1 cellular context compared by ENCODE assay signal in the genomic region with DNA sequence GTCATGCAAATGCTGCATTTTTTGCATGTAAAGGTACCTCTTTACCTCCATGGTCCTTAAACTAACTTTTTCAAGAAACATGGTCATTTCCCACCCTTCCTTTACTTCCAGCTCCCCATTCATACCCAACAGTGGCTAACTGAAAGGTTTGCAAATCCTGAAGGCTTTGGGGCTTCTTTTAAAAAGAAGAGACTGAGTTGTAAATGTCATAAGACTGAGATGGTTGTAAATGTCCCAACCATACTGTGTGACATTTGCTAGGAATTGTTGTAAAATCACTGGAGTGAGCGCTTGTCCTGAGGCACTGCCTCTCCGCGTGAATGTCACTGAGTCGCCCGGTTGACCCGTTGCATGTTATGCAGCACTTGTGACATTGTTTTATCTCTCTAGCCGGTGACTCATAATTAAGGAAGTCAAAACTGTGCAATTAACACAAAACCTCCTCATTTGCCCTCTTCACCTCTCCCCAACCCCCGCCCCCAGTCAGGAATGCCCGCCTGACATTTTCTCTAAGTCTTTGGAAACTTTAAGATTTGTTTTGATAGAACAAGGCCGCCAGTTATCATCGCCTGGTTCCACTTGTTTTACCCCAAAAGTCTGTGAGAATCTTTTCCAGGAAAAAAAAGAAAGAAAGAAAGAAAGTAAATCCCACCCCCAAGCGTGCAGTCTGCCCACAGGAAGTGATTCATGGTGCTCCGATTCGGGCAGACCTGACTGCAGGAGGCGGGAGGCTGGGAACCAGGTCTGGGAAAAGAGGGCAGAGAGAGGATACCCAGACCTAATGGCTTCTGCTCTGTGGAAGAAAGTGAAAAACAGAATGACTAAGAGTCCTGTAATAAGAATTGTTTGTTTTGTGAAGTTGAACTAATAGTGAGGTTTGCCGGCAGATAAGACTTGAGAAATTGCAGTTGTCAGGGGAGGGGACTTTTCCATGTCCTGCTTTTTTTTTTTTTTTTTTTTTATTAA.
TF ChIP-seq lines count a peak whose summit lies in the region.

No MANE protein-coding gene starts in this region.

TF ChIP-seq in HepG2, 621 proteins besides CTCF, POLR2A, EP300 and RAD21 (continued from another document and continues in another):
- TF ChIP-seq, protein P1, sequence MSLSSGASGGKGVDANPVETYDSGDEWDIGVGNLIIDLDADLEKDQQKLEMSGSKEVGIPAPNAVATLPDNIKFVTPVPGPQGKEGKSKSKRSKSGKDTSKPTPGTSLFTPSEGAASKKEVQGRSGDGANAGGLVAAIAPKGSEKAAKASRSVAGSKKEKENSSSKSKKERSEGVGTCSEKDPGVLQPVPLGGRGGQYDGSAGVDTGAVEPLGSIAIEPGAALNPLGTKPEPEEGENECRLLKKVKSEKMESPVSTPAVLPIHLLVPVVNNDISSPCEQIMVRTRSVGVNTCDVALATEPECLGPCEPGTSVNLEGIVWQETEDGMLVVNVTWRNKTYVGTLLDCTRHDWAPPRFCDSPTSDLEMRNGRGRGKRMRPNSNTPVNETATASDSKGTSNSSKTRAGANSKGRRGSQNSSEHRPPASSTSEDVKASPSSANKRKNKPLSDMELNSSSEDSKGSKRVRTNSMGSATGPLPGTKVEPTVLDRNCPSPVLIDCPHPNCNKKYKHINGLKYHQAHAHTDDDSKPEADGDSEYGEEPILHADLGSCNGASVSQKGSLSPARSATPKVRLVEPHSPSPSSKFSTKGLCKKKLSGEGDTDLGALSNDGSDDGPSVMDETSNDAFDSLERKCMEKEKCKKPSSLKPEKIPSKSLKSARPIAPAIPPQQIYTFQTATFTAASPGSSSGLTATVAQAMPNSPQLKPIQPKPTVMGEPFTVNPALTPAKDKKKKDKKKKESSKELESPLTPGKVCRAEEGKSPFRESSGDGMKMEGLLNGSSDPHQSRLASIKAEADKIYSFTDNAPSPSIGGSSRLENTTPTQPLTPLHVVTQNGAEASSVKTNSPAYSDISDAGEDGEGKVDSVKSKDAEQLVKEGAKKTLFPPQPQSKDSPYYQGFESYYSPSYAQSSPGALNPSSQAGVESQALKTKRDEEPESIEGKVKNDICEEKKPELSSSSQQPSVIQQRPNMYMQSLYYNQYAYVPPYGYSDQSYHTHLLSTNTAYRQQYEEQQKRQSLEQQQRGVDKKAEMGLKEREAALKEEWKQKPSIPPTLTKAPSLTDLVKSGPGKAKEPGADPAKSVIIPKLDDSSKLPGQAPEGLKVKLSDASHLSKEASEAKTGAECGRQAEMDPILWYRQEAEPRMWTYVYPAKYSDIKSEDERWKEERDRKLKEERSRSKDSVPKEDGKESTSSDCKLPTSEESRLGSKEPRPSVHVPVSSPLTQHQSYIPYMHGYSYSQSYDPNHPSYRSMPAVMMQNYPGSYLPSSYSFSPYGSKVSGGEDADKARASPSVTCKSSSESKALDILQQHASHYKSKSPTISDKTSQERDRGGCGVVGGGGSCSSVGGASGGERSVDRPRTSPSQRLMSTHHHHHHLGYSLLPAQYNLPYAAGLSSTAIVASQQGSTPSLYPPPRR (CRISPR knock-in tag; IDR thresholded peaks at IDR 0.05; ENCODE audit: borderline replicate concordance), result 0 out of 2 replicates have a peak, but pooled peaks have one; percentile 20
- TF ChIP-seq HDAC2 (CRISPR knock-in tag; IDR thresholded peaks at IDR 0.05) (peak; percentile 35; the same call in 1 of the 2 replicates), ZNF501 (CRISPR knock-in tag; IDR thresholded peaks at IDR 0.05) (peak; percentile 48; the same call in 1 of the 2 replicates), ZNF589 (CRISPR knock-in tag; conservative IDR thresholded peaks at IDR 0.05) (no peak), TEAD3 (CRISPR knock-in tag; optimal IDR thresholded peaks at IDR 0.05; ENCODE audit: borderline replicate concordance) (no peak), MED1 (CRISPR knock-in tag; IDR thresholded peaks at IDR 0.05) (0 out of 2 replicates have a peak, but pooled peaks have one; percentile 35), HDAC1 (CRISPR knock-in tag; IDR thresholded peaks at IDR 0.05) (0 out of 2 replicates have a peak, but pooled peaks have one; percentile 32), SOX5 (CRISPR knock-in tag; IDR thresholded peaks at IDR 0.05; ENCODE audit: borderline replicate concordance) (peak; percentile 66; the same call in 1 of the 2 replicates), NCOA2 (CRISPR knock-in tag; IDR thresholded peaks at IDR 0.05) (peak; percentile 35; the same call in 1 of the 2 replicates), HMG20A (CRISPR knock-in tag; IDR thresholded peaks at IDR 0.05; ENCODE audit: borderline replicate concordance) (peak; percentile 66), ZBTB38 (CRISPR knock-in tag; IDR thresholded peaks at IDR 0.05) (peak; percentile 38; the same call in 1 of the 2 replicates), KDM6A (CRISPR knock-in tag; IDR thresholded peaks at IDR 0.05; ENCODE audit: low read depth) (no peak), HNF4A (CRISPR knock-in tag; IDR thresholded peaks at IDR 0.05) (0 out of 2 replicates have a peak, but pooled peaks have one; percentile 11), ZNF446 (CRISPR knock-in tag; IDR thresholded peaks at IDR 0.05) (no peak), NR2C2 (CRISPR knock-in tag; IDR thresholded peaks at IDR 0.05; ENCODE audit: borderline replicate concordance) (peak; percentile 78), RXRA (CRISPR knock-in tag; IDR thresholded peaks at IDR 0.05) (peak; percentile 29; the same call in 1 of the 2 replicates), FOSL1 (CRISPR knock-in tag; IDR thresholded peaks at IDR 0.05; ENCODE audit: borderline replicate concordance) (peak; percentile 61), JUND (CRISPR knock-in tag; IDR thresholded peaks at IDR 0.05) (0 out of 2 replicates have a peak, but pooled peaks have one; percentile 27), ZMAT3 (CRISPR knock-in tag; conservative IDR thresholded peaks at IDR 0.05) (no peak), ETV5 (CRISPR knock-in tag; IDR thresholded peaks at IDR 0.05; ENCODE audit: borderline replicate concordance) (peak; percentile 93), SNRNP70 (IDR thresholded peaks at IDR 0.05; ENCODE audit: low read depth, low read length) (no peak), ZFP37 (CRISPR knock-in tag; IDR thresholded peaks at IDR 0.05; ENCODE audit: borderline replicate concordance) (0 out of 2 replicates have a peak, but pooled peaks have one; percentile 46), FOSL2 (CRISPR knock-in tag; IDR thresholded peaks at IDR 0.05) (peak; percentile 94), ZNF3 (CRISPR knock-in tag; IDR thresholded peaks at IDR 0.05) (no peak), PHF21A (CRISPR knock-in tag; IDR thresholded peaks at IDR 0.05) (peak; percentile 48), XBP1 (CRISPR knock-in tag; IDR thresholded peaks at IDR 0.05) (no peak), SAP130 (CRISPR knock-in tag; IDR thresholded peaks at IDR 0.05; ENCODE audit: low read depth) (peak; percentile 74), ZNF562 (CRISPR knock-in tag; IDR thresholded peaks at IDR 0.05; ENCODE audit: borderline replicate concordance) (no peak), FOXK2 (IDR thresholded peaks at IDR 0.05) (no peak), SP5 (CRISPR knock-in tag; IDR thresholded peaks at IDR 0.05; ENCODE audit: borderline replicate concordance, low read depth) (no peak; the same call in 1 of the 2 replicates), SMAD3 (CRISPR knock-in tag; IDR thresholded peaks at IDR 0.05) (no peak), SOX13 (IDR thresholded peaks at IDR 0.05) (no peak), SOX13 (CRISPR knock-in tag; conservative IDR thresholded peaks at IDR 0.05 in 1 of 2, IDR thresholded peaks at IDR 0.05 in 1 of 2) (peak in 1 of 2 experiments; percentile 37; a peak in 2 of 4 replicates), HIVEP1 (CRISPR knock-in tag; IDR thresholded peaks at IDR 0.05) (no peak)
- TF ChIP-seq, protein P2, sequence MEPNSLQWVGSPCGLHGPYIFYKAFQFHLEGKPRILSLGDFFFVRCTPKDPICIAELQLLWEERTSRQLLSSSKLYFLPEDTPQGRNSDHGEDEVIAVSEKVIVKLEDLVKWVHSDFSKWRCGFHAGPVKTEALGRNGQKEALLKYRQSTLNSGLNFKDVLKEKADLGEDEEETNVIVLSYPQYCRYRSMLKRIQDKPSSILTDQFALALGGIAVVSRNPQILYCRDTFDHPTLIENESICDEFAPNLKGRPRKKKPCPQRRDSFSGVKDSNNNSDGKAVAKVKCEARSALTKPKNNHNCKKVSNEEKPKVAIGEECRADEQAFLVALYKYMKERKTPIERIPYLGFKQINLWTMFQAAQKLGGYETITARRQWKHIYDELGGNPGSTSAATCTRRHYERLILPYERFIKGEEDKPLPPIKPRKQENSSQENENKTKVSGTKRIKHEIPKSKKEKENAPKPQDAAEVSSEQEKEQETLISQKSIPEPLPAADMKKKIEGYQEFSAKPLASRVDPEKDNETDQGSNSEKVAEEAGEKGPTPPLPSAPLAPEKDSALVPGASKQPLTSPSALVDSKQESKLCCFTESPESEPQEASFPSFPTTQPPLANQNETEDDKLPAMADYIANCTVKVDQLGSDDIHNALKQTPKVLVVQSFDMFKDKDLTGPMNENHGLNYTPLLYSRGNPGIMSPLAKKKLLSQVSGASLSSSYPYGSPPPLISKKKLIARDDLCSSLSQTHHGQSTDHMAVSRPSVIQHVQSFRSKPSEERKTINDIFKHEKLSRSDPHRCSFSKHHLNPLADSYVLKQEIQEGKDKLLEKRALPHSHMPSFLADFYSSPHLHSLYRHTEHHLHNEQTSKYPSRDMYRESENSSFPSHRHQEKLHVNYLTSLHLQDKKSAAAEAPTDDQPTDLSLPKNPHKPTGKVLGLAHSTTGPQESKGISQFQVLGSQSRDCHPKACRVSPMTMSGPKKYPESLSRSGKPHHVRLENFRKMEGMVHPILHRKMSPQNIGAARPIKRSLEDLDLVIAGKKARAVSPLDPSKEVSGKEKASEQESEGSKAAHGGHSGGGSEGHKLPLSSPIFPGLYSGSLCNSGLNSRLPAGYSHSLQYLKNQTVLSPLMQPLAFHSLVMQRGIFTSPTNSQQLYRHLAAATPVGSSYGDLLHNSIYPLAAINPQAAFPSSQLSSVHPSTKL (CRISPR knock-in tag; IDR thresholded peaks at IDR 0.05), result peak; percentile 63
- TF ChIP-seq, protein P3, sequence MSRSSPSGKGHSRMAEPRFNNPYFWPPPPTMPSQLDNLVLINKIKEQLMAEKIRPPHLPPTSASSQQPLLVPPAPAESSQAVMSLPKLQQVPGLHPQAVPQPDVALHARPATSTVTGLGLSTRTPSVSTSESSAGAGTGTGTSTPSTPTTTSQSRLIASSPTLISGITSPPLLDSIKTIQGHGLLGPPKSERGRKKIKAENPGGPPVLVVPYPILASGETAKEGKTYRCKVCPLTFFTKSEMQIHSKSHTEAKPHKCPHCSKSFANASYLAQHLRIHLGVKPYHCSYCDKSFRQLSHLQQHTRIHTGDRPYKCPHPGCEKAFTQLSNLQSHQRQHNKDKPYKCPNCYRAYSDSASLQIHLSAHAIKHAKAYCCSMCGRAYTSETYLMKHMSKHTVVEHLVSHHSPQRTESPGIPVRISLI (CRISPR knock-in tag; IDR thresholded peaks at IDR 0.05; ENCODE audit: borderline replicate concordance), result peak; percentile 78
- TF ChIP-seq, protein P4, sequence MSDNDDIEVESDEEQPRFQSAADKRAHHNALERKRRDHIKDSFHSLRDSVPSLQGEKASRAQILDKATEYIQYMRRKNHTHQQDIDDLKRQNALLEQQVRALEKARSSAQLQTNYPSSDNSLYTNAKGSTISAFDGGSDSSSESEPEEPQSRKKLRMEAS (IDR thresholded peaks at IDR 0.05), result 0 out of 2 replicates have a peak, but pooled peaks have one; percentile 17
- TF ChIP-seq, protein P5, sequence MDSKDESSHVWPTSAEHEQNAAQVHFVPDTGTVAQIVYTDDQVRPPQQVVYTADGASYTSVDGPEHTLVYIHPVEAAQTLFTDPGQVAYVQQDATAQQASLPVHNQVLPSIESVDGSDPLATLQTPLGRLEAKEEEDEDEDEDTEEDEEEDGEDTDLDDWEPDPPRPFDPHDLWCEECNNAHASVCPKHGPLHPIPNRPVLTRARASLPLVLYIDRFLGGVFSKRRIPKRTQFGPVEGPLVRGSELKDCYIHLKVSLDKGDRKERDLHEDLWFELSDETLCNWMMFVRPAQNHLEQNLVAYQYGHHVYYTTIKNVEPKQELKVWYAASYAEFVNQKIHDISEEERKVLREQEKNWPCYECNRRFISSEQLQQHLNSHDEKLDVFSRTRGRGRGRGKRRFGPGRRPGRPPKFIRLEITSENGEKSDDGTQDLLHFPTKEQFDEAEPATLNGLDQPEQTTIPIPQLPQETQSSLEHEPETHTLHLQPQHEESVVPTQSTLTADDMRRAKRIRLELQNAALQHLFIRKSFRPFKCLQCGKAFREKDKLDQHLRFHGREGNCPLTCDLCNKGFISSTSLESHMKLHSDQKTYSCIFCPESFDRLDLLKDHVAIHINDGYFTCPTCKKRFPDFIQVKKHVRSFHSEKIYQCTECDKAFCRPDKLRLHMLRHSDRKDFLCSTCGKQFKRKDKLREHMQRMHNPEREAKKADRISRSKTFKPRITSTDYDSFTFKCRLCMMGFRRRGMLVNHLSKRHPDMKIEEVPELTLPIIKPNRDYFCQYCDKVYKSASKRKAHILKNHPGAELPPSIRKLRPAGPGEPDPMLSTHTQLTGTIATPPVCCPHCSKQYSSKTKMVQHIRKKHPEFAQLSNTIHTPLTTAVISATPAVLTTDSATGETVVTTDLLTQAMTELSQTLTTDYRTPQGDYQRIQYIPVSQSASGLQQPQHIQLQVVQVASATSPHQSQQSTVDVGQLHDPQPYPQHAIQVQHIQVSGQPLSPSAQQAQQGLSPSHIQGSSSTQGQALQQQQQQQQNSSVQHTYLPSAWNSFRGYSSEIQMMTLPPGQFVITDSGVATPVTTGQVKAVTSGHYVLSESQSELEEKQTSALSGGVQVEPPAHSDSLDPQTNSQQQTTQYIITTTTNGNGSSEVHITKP (CRISPR knock-in tag; IDR thresholded peaks at IDR 0.05; ENCODE audit: low read depth), result no peak
- TF ChIP-seq, protein P6, sequence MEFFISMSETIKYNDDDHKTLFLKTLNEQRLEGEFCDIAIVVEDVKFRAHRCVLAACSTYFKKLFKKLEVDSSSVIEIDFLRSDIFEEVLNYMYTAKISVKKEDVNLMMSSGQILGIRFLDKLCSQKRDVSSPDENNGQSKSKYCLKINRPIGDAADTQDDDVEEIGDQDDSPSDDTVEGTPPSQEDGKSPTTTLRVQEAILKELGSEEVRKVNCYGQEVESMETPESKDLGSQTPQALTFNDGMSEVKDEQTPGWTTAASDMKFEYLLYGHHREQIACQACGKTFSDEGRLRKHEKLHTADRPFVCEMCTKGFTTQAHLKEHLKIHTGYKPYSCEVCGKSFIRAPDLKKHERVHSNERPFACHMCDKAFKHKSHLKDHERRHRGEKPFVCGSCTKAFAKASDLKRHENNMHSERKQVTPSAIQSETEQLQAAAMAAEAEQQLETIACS (CRISPR knock-in tag; IDR thresholded peaks at IDR 0.05), result no peak
- TF ChIP-seq, protein P7, sequence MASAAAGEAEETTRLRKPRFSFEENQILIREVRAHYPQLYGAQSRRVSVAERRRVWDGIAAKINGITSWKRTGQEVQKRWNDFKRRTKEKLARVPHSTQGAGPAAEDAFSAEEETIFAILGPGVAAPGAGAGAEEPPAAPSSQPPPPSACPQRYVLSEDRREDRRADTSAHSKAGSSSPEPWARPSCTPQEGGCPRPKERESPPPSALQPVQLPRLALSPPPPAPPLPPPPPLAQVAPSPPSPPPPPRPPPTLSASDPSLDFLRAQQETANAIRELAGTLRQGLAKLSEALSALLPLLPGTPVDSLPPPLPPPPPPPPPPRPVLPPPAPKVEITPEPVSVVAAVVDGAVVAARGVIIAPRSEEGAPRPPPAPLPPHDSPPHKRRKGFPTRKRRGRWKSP (CRISPR knock-in tag; IDR thresholded peaks at IDR 0.05), result no peak
- TF ChIP-seq, protein P8, sequence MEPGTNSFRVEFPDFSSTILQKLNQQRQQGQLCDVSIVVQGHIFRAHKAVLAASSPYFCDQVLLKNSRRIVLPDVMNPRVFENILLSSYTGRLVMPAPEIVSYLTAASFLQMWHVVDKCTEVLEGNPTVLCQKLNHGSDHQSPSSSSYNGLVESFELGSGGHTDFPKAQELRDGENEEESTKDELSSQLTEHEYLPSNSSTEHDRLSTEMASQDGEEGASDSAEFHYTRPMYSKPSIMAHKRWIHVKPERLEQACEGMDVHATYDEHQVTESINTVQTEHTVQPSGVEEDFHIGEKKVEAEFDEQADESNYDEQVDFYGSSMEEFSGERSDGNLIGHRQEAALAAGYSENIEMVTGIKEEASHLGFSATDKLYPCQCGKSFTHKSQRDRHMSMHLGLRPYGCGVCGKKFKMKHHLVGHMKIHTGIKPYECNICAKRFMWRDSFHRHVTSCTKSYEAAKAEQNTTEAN (CRISPR knock-in tag; conservative IDR thresholded peaks at IDR 0.05), result 0 out of 2 replicates have a peak, but pooled peaks have one; percentile 21
